Comparison of ENCODE assay signal across 8 cellular contexts in the genomic region with DNA sequence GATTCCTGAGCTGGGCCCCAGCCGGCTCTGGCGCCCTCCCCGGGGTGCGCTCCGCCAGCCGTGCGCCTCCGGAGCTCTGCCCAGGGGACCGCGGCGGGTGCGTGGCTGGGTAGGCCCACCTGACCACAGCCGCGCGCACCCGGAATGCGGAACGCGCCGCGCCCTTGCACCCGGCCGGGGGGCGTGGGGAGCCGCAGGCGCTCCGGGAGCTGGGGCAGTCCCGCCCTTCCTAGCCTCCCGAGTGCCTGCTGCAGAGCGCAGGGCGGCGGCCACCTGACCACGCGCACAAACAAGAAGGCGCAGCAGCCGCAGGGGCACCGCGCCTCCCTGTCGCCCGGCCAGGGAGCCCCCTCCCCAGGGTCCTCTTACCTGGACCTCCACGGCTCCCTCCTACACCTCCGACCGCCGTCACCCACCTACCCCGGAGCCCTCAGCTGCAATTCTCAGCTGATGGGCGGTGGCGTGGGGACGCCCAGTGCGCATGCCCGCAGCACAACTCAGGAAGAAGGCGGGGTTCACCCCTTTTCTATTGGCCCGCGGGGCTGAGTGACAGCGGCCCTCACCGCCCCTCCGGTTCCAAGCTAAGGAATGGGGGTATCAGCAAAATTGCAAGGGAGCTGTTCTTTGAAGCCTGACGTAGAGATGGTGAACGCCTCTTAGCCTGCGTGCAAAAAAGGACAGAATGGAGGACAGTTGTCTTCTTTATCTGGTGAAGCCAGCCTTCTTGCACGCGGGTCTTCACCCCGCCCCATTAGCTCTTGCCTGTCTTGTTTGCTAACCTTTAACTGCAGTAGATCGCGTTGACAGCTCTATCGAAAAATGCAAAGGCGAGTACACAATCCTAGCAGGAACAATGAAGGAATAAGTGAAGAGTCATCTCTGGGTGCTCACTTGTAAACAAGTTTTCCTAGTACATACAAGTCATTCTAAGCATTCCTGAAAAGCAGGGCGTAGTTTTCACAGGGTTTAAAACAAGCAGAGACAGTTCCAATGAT. TPM values are rescaled to one million over a fixed set of nuclear protein-coding genes. Genes with fewer than 3 reads are reported as not detected.
A peak's percentile ranks its signal among the peaks of the same experiment; 100 is the strongest.
DNase-seq lines count a peak whose midpoint lies in the region; ATAC-seq and TF ChIP-seq lines count a peak whose summit lies in the region.

STX7 (minus strand) TSS at position 479 of the 995 bp plus-strand sequence. CDS start 9,586 bp downstream, outside the sequence.

- ATAC-seq in GM18508 (IDR thresholded peaks at IDR 0.05; ENCODE audit: insufficient read depth, unreplicated experiment) (peak; percentile 82), HG02970 (IDR thresholded peaks at IDR 0.05; ENCODE audit: low FRiP score, unreplicated experiment) (peak; percentile 96)

- TF ChIP-seq CTCF in vagina (IDR thresholded peaks at IDR 0.05): no peak

- no peaks in the 10 kb centered on the region for H3K9me3 ChIP-seq in vagina

- H3K9ac ChIP-seq in rectal smooth muscle tissue (ENCODE audit: low read length): peak within 1 kb of the TSS; percentile 56

- H3K27me3 ChIP-seq in rectal smooth muscle tissue (ENCODE audit: control insufficient read depth, insufficient read depth, low read length): no peaks in the 10 kb centered on the region
- no peaks in the 10 kb centered on the region for H3K27me3 ChIP-seq in vagina

- H3K4me3 ChIP-seq in rectal smooth muscle tissue (ENCODE audit: low read length): peak within 1 kb of the TSS; percentile 97
- peak within 1 kb of the TSS; percentile 93 to 96 for H3K4me3 ChIP-seq in vagina

- intact Hi-C loops in vagina (cut with DNase I): no loop called here

- H3K27ac ChIP-seq in rectal smooth muscle tissue (ENCODE audit: low read depth, low read length): peak within 1 kb of the TSS; percentile 76
- H3K27ac ChIP-seq in vagina: peak within 1 kb of the TSS; percentile 87

- H3K36me3 ChIP-seq in rectal smooth muscle tissue (ENCODE audit: control insufficient read depth, insufficient read depth, low read length) (no peaks in the 10 kb centered on the region), vagina (no peaks in the 10 kb centered on the region)

- peaks cover 3% of the 10 kb centered on the region for H3K4me1 ChIP-seq in rectal smooth muscle tissue (ENCODE audit: control insufficient read depth, insufficient read depth, low read length)
- H3K4me1 ChIP-seq in vagina: peaks cover 41% of the 10 kb centered on the region

- DNase-seq in NCI-H2029 treated with DMSO at 0.1 percent for 48 hours (lab: John Stamatoyannopoulos, UW) (peak; percentile 25), T1000 (lab: John Stamatoyannopoulos, UW) (peak; percentile 82), astrocyte of the hippocampus (ENCODE audit: low read depth, low spot score) (peak; percentile 95), hepatic stellate cell (ENCODE audit: low spot score) (peak; percentile 94), vagina (ENCODE audit: extremely low spot score in 2 of 2) (no peak)

- peak in 1 of 2 donors; percentile 70 for TF ChIP-seq POLR2A in vagina (IDR thresholded peaks at IDR 0.05)

RNA-seq across cellular contexts. Expression of gene STX7, which starts in this region (rescaled TPM):
- 26.8 TPM for total RNA-seq in vagina

Comparison
In these comparisons a context has a peak if more than half of its experiments do, and no peak if none do; other contexts are left out.
1. DNase-seq: peak in NCI-H2029 treated with DMSO at 0.1 percent for 48 hours (single experiment), T1000 (single experiment), astrocyte of the hippocampus (single experiment) and hepatic stellate cell (single experiment); none in vagina (0 of 2).